10 cellular contexts compared by ENCODE assay signal in genomic region chr22:31614781-31615480, GRCh38. TPM values are rescaled to one million over a fixed set of nuclear protein-coding genes. Genes with fewer than 3 reads are reported as not detected.
DNase-seq lines count a peak whose midpoint lies in the region; ATAC-seq and TF ChIP-seq lines count a peak whose summit lies in the region.
"Had no signal": no experiment of that assay in that cellular context is flagged by ENCODE, and none has a peak within 500 bp of the region (broad histone marks: within the 10 kb centered on the region; RNA-seq: fewer than 3 reads in every experiment).

No MANE protein-coding gene starts in this region.

- peak overlapping the region; percentile 46 to 73 (median 62); a peak in 21 of 22 replicates for H3K9ac ChIP-seq in BLaER1 treated with 17β-estradiol and CSF1 and Interleukin-3, amounts not matched to agents 10 nM and 100 nM

- DNase-seq in CD8-positive, alpha-beta memory T cell = no peak
- no peak for DNase-seq in activated naive CD4-positive, alpha-beta T cell treated with anti-CD3 and anti-CD28 coated beads, Interleukin-2, amount 50 U/mL, for 72 hours (ENCODE audit: low spot score in 2 of 2)
- no peak for DNase-seq in natural killer cell
- no peak for DNase-seq in progenitor cell of endocrine pancreas (ENCODE audit: low spot score, unreplicated experiment)
- DNase-seq in OCI-M2 (lab: John Stamatoyannopoulos, UW; ENCODE audit: unreplicated experiment) = no peak
- DNase-seq in coronary artery (ENCODE audit: low spot score) = no peak
- DNase-seq: activated T-cell treated with anti-CD3 and anti-CD28 coated beads for 4 hours had no signal

- H3K4me2 ChIP-seq in BLaER1 treated with 17β-estradiol and CSF1 and Interleukin-3, amounts not matched to agents 10 nM and 100 nM = peak overlapping the region; percentile 79 to 95 (median 89)

- H3K9me3 Mint-ChIP-seq in CD8-positive, alpha-beta memory T cell = no peaks in the 10 kb centered on the region
- no peaks in the 10 kb centered on the region for H3K9me3 Mint-ChIP-seq in activated naive CD4-positive, alpha-beta T cell treated with anti-CD3 and anti-CD28 coated beads, Interleukin-2, amount 50 U/mL, for 72 hours
- no peaks in the 10 kb centered on the region for H3K9me3 Mint-ChIP-seq in natural killer cell
- H3K9me3 Mint-ChIP-seq in progenitor cell of endocrine pancreas (ENCODE audit: low read depth) = no peaks in the 10 kb centered on the region

- peaks cover 3 to 61% (median 37%) of the 10 kb centered on the region in 11 experiments; a peak in 19 of 22 replicates for H4K20me1 ChIP-seq in BLaER1 treated with 17β-estradiol and CSF1 and Interleukin-3, amounts not matched to agents 10 nM and 100 nM

- POLR2A ChIA-PET in CD8-positive, alpha-beta memory T cell (lab: Charles Lee) = no interaction called here

- H3K4me1 ChIP-seq in BLaER1 treated with 17β-estradiol and CSF1 and Interleukin-3, amounts not matched to agents 10 nM and 100 nM = peaks cover 52 to 62% (median 58%) of the 10 kb centered on the region in 10 experiments
- H3K4me1 ChIP-seq in CD8-positive, alpha-beta memory T cell (ENCODE audit: insufficient read depth, low read length) = no peaks in the 10 kb centered on the region

- CTCF ChIA-PET in CD8-positive, alpha-beta memory T cell (lab: Charles Lee) = no interaction called here

- H3K27me3 Mint-ChIP-seq in CD8-positive, alpha-beta memory T cell = peaks cover 0 to 2% of the 10 kb centered on the region in 2 donors
- H3K27me3 Mint-ChIP-seq in natural killer cell (ENCODE audit: low read depth in 2 of 2) (no peaks in the 10 kb centered on the region), progenitor cell of endocrine pancreas (no peaks in the 10 kb centered on the region)

- intact Hi-C loops in natural killer cell (cut with micrococcal nuclease) = no loop called here

- no peaks in the 10 kb centered on the region for H3K9me3 ChIP-seq in BLaER1 treated with 17β-estradiol and CSF1 and Interleukin-3, amounts not matched to agents 10 nM and 100 nM (replicated peaks in 1 of 11)
- no peaks in the 10 kb centered on the region for H3K9me3 ChIP-seq in CD8-positive, alpha-beta memory T cell (ENCODE audit: low read length)

- ATAC-seq in activated naive CD4-positive, alpha-beta T cell treated with anti-CD3 and anti-CD28 coated beads, Interleukin-2, amount 50 U/mL, for 72 hours = no peak
- no peak for ATAC-seq in natural killer cell
- ATAC-seq in HG02642 (IDR thresholded peaks at IDR 0.05; ENCODE audit: poor library complexity, unreplicated experiment) = no peak
- ATAC-seq: HCT116 had no signal

- peak overlapping the region in 6 of 8 donors; percentile 64 to 83 (median 79) for H3K27ac Mint-ChIP-seq in CD8-positive, alpha-beta memory T cell
- peak overlapping the region; percentile 83 to 95 for H3K27ac Mint-ChIP-seq in activated naive CD4-positive, alpha-beta T cell treated with anti-CD3 and anti-CD28 coated beads, Interleukin-2, amount 50 U/mL, for 72 hours
- H3K27ac Mint-ChIP-seq in natural killer cell (peak overlapping the region; percentile 85 to 91), progenitor cell of endocrine pancreas (no peak overlapping the region)

- peaks cover 9 to 21% (median 14%) of the 10 kb centered on the region in 3 donors for H3K4me1 Mint-ChIP-seq in CD8-positive, alpha-beta memory T cell
- H3K4me1 Mint-ChIP-seq in natural killer cell (peaks cover 11 to 22% of the 10 kb centered on the region in 2 donors), progenitor cell of endocrine pancreas (ENCODE audit: low read depth) (peaks cover 3% of the 10 kb centered on the region)

- H3K4me3 Mint-ChIP-seq in CD8-positive, alpha-beta memory T cell = no peak overlapping the region
- H3K4me3 Mint-ChIP-seq in natural killer cell (peak overlapping the region; percentile 15), progenitor cell of endocrine pancreas (ENCODE audit: low read depth) (no peak overlapping the region)

- TF ChIP-seq CTCF in natural killer cell (IDR thresholded peaks at IDR 0.05) = no peak
- TF ChIP-seq CTCF in progenitor cell of endocrine pancreas (IDR thresholded peaks at IDR 0.05; ENCODE audit: unreplicated experiment) = no peak
- TF ChIP-seq CTCF in coronary artery (IDR thresholded peaks at IDR 0.05) = no peak

- H3K27me3 ChIP-seq in BLaER1 treated with 17β-estradiol and CSF1 and Interleukin-3, amounts not matched to agents 10 nM and 100 nM = no peaks in the 10 kb centered on the region
- no peaks in the 10 kb centered on the region for H3K27me3 ChIP-seq in CD8-positive, alpha-beta memory T cell (ENCODE audit: insufficient read depth, low read length, poor library complexity, severe bottlenecking)

- peak overlapping the region in 2 of 10 experiments; percentile 8 to 26; a peak in 3 of 20 replicates for H3K4me3 ChIP-seq in BLaER1 treated with 17β-estradiol and CSF1 and Interleukin-3, amounts not matched to agents 10 nM and 100 nM
- no peak overlapping the region for H3K4me3 ChIP-seq in CD8-positive, alpha-beta memory T cell (ENCODE audit: low read length)
- no peak overlapping the region for H3K4me3 ChIP-seq in coronary artery

- peaks cover 32 to 56% (median 43%) of the 10 kb centered on the region in 11 experiments for H3K36me3 ChIP-seq in BLaER1 treated with 17β-estradiol and CSF1 and Interleukin-3, amounts not matched to agents 10 nM and 100 nM
- peaks cover 22% of the 10 kb centered on the region for H3K36me3 ChIP-seq in CD8-positive, alpha-beta memory T cell (ENCODE audit: insufficient read depth, low read length)

- peaks cover 3 to 85% (median 7%) of the 10 kb centered on the region in 3 donors for H3K36me3 Mint-ChIP-seq in CD8-positive, alpha-beta memory T cell
- no peaks in the 10 kb centered on the region for H3K36me3 Mint-ChIP-seq in activated naive CD4-positive, alpha-beta T cell treated with anti-CD3 and anti-CD28 coated beads, Interleukin-2, amount 50 U/mL, for 72 hours
- H3K36me3 Mint-ChIP-seq in natural killer cell = no peaks in the 10 kb centered on the region
- H3K36me3 Mint-ChIP-seq in progenitor cell of endocrine pancreas (ENCODE audit: insufficient read depth) = peaks cover 7% of the 10 kb centered on the region

- H3K27ac ChIP-seq in BLaER1 treated with 17β-estradiol and CSF1 and Interleukin-3, amounts not matched to agents 10 nM and 100 nM = peak overlapping the region; percentile 21 to 79 (median 68); a peak in 21 of 22 replicates
- no peak overlapping the region for H3K27ac ChIP-seq in CD8-positive, alpha-beta memory T cell (ENCODE audit: low read depth, low read length)
- no peak overlapping the region for H3K27ac ChIP-seq in coronary artery

RNA-seq across cellular contexts. Expression of gene PISD, which starts 47.1 kb away (rescaled TPM):
- total RNA-seq in CD8-positive, alpha-beta memory T cell = 10 to 100 TPM; 48.1 to 49.6 TPM
- 17.1 TPM for polyA plus RNA-seq in CD8-positive, alpha-beta memory T cell
- 10 to 100 TPM; 36.8 to 41.9 TPM for total RNA-seq in activated naive CD4-positive, alpha-beta T cell treated with anti-CD3 and anti-CD28 coated beads, Interleukin-2, amount 50 U/mL, for 72 hours
- total RNA-seq in natural killer cell (10 to 100 TPM; 36.0 to 52.1 (median 47.8) TPM), progenitor cell of endocrine pancreas (46.6 and 49.6 TPM in 2 replicates)

Comparison
In these comparisons a context has a peak if more than half of its experiments do, and no peak if none do; other contexts are left out.
1. H3K27ac ChIP-seq: peak in BLaER1 treated with 17β-estradiol and CSF1 and Interleukin-3, amounts not matched to agents 10 nM and 100 nM (11 of 11); none in CD8-positive, alpha-beta memory T cell (single experiment) and coronary artery (0 of 2).